8 cellular contexts compared by ENCODE assay signal in genomic region chr1:174743654-174744561, GRCh38.
DNase-seq lines count a peak whose midpoint lies in the region; ATAC-seq and TF ChIP-seq lines count a peak whose summit lies in the region.

No MANE protein-coding gene starts in this region.

- peaks cover 55% of the 10 kb centered on the region for H3K4me1 ChIP-seq in OCI-LY1 (ENCODE audit: insufficient read depth, low read length, severe bottlenecking)
- no peaks in the 10 kb centered on the region for H3K4me1 ChIP-seq in naive thymus-derived CD4-positive, alpha-beta T cell (ENCODE audit: control insufficient read depth in 2 of 2, insufficient read depth in 2 of 2, low read length in 2 of 2)

- H2AFZ ChIP-seq in OCI-LY1 (ENCODE audit: low read length), result no peak overlapping the region

- H3K4me3 ChIP-seq in OCI-LY1 (ENCODE audit: low read depth, low read length, poor library complexity, severe bottlenecking), result no peak overlapping the region
- no peak overlapping the region for H3K4me3 ChIP-seq in naive thymus-derived CD4-positive, alpha-beta T cell (ENCODE audit: low read length)

- ATAC-seq in CD4-positive, alpha-beta T cell (ENCODE audit: poor library complexity), result peak; percentile 44
- ATAC-seq in effector memory CD8-positive, alpha-beta T cell (replicated peaks), result peak; percentile 53
- peak; percentile 47 for ATAC-seq in naive thymus-derived CD4-positive, alpha-beta T cell
- ATAC-seq in GM21515 (IDR thresholded peaks at IDR 0.05; ENCODE audit: unreplicated experiment), result no peak

- no peaks in the 10 kb centered on the region for H3K79me2 ChIP-seq in OCI-LY1 (ENCODE audit: insufficient read depth, low read length)

- no peaks in the 10 kb centered on the region for H3K36me3 ChIP-seq in OCI-LY1 (ENCODE audit: insufficient read depth, low read length)
- no peaks in the 10 kb centered on the region for H3K36me3 ChIP-seq in naive thymus-derived CD4-positive, alpha-beta T cell (ENCODE audit: control insufficient read depth in 2 of 3, insufficient read depth in 3 of 3, low read length in 3 of 3)

- no peak overlapping the region for H3K4me2 ChIP-seq in OCI-LY1 (ENCODE audit: low read length)

- no peaks in the 10 kb centered on the region for H3K27me3 ChIP-seq in CD4-positive, alpha-beta T cell (ENCODE audit: control insufficient read depth, insufficient read depth, low read length)
- H3K27me3 ChIP-seq in OCI-LY1 (ENCODE audit: insufficient read depth, low read length), result no peaks in the 10 kb centered on the region
- H3K27me3 ChIP-seq in naive thymus-derived CD4-positive, alpha-beta T cell (ENCODE audit: control insufficient read depth in 2 of 2, insufficient read depth in 2 of 2, low read length in 2 of 2), result no peaks in the 10 kb centered on the region

- no peak overlapping the region for H3K27ac ChIP-seq in CD4-positive, alpha-beta T cell (ENCODE audit: low read depth, low read length)
- peak overlapping the region; percentile 38 for H3K27ac ChIP-seq in OCI-LY1 (ENCODE audit: low read depth, low read length, poor library complexity, severe bottlenecking)
- no peak overlapping the region for H3K27ac ChIP-seq in naive thymus-derived CD4-positive, alpha-beta T cell (ENCODE audit: low read depth, low read length)

- no peaks in the 10 kb centered on the region for H3K36me3 Mint-ChIP-seq in CD4-positive, alpha-beta T cell (ENCODE audit: low read depth)
- peaks cover 11% of the 10 kb centered on the region for H3K36me3 Mint-ChIP-seq in effector memory CD8-positive, alpha-beta T cell (ENCODE audit: insufficient read depth)
- no peaks in the 10 kb centered on the region for H3K36me3 Mint-ChIP-seq in naive thymus-derived CD4-positive, alpha-beta T cell
- no peaks in the 10 kb centered on the region for H3K36me3 Mint-ChIP-seq in activated CD4-positive, alpha-beta memory T cell treated with anti-CD3 and anti-CD28 coated beads for 36 hours

- H3F3A ChIP-seq in OCI-LY1 (ENCODE audit: insufficient read depth, low read length), result no peaks in the 10 kb centered on the region; the same call in 1 of the 2 replicates

- no peaks in the 10 kb centered on the region for H3K9me3 Mint-ChIP-seq in CD4-positive, alpha-beta T cell
- H3K9me3 Mint-ChIP-seq in effector memory CD8-positive, alpha-beta T cell, result no peaks in the 10 kb centered on the region
- H3K9me3 Mint-ChIP-seq in naive thymus-derived CD4-positive, alpha-beta T cell, result no peaks in the 10 kb centered on the region
- no peaks in the 10 kb centered on the region for H3K9me3 Mint-ChIP-seq in activated CD4-positive, alpha-beta memory T cell treated with anti-CD3 and anti-CD28 coated beads for 36 hours

- no peak overlapping the region for H3K27ac Mint-ChIP-seq in CD4-positive, alpha-beta T cell
- H3K27ac Mint-ChIP-seq in effector memory CD8-positive, alpha-beta T cell, result peak overlapping the region in 1 of 2 donors; percentile 25
- H3K27ac Mint-ChIP-seq in naive thymus-derived CD4-positive, alpha-beta T cell, result no peak overlapping the region
- no peak overlapping the region for H3K27ac Mint-ChIP-seq in activated CD4-positive, alpha-beta memory T cell treated with anti-CD3 and anti-CD28 coated beads for 36 hours

- H3K9ac ChIP-seq in OCI-LY1 (ENCODE audit: low read length), result no peak overlapping the region

- H3K4me3 Mint-ChIP-seq in CD4-positive, alpha-beta T cell, result no peak overlapping the region
- H3K4me3 Mint-ChIP-seq in effector memory CD8-positive, alpha-beta T cell, result no peak overlapping the region
- no peak overlapping the region for H3K4me3 Mint-ChIP-seq in naive thymus-derived CD4-positive, alpha-beta T cell
- H3K4me3 Mint-ChIP-seq in activated CD4-positive, alpha-beta memory T cell treated with anti-CD3 and anti-CD28 coated beads for 36 hours, result no peak overlapping the region

- POLR2A ChIA-PET in CD4-positive, alpha-beta T cell (lab: Charles Lee), result no interaction called here
- POLR2A ChIA-PET in naive thymus-derived CD4-positive, alpha-beta T cell (lab: Charles Lee), result no interaction called here
- POLR2A ChIA-PET in activated CD4-positive, alpha-beta memory T cell treated with anti-CD3 and anti-CD28 coated beads for 36 hours (lab: Charles Lee), result no interaction called here

- CTCF ChIA-PET in CD4-positive, alpha-beta T cell (lab: Charles Lee), result interaction anchor here (0.7 to 1.4 kb wide), 3 partner anchors 50 to 538 kb away, joined by 3 to 4 read pairs (median 3); no protein-coding TSS in a partner anchor
- CTCF ChIA-PET in naive thymus-derived CD4-positive, alpha-beta T cell (lab: Charles Lee), result interaction anchor here (0.6 to 1.9 kb wide), 7 partner anchors 10 to 1321 kb away, joined by 3 to 6 read pairs (median 3); no protein-coding TSS in a partner anchor
- CTCF ChIA-PET in activated CD4-positive, alpha-beta memory T cell treated with anti-CD3 and anti-CD28 coated beads for 36 hours (lab: Charles Lee), result interaction anchor here (0.6 to 7.6 kb wide), 12 partner anchors 9 to 489 kb away, joined by 3 to 63 read pairs (median 4); no protein-coding TSS in a partner anchor

- TF ChIP-seq CTCF in CD4-positive, alpha-beta T cell (IDR thresholded peaks at IDR 0.05), result peak; percentile 87
- TF ChIP-seq CTCF in OCI-LY1 (IDR thresholded peaks at IDR 0.05; ENCODE audit: low read length), result peak; percentile 69

- H3K4me1 Mint-ChIP-seq in CD4-positive, alpha-beta T cell (ENCODE audit: low read depth), result peaks cover 9% of the 10 kb centered on the region
- peaks cover 4 to 32% of the 10 kb centered on the region in 2 donors for H3K4me1 Mint-ChIP-seq in effector memory CD8-positive, alpha-beta T cell (ENCODE audit: low read depth in 2 of 2)
- peaks cover 0 to 18% (median 13%) of the 10 kb centered on the region in 7 donors for H3K4me1 Mint-ChIP-seq in naive thymus-derived CD4-positive, alpha-beta T cell
- H3K4me1 Mint-ChIP-seq in activated CD4-positive, alpha-beta memory T cell treated with anti-CD3 and anti-CD28 coated beads for 36 hours (ENCODE audit: low read depth), result peaks cover 4% of the 10 kb centered on the region

- H3K9me3 ChIP-seq in CD4-positive, alpha-beta T cell (ENCODE audit: control insufficient read depth, low read length), result no peaks in the 10 kb centered on the region
- no peaks in the 10 kb centered on the region for H3K9me3 ChIP-seq in OCI-LY1 (ENCODE audit: low read length)
- H3K9me3 ChIP-seq in naive thymus-derived CD4-positive, alpha-beta T cell (ENCODE audit: control insufficient read depth in 2 of 3, low read length in 3 of 3), result no peaks in the 10 kb centered on the region

- no peak for DNase-seq in CD4-positive, alpha-beta T cell
- DNase-seq in HS-5 (ENCODE audit: low read depth), result peak; percentile 29
- DNase-seq in effector memory CD8-positive, alpha-beta T cell, result no peak
- peak in 5 of 9 donors; percentile 29 to 53 (median 36) for DNase-seq in naive thymus-derived CD4-positive, alpha-beta T cell
- DNase-seq in activated CD4-positive, alpha-beta memory T cell treated with anti-CD3 and anti-CD28 coated beads for 36 hours, result no peak
- DNase-seq in activated CD8-positive, alpha-beta memory T cell treated with anti-CD3 and anti-CD28 coated beads, Interleukin-2, amount 50 U/mL, for 48 hours, result no peak

- H3K27me3 Mint-ChIP-seq in CD4-positive, alpha-beta T cell, result no peaks in the 10 kb centered on the region
- no peaks in the 10 kb centered on the region for H3K27me3 Mint-ChIP-seq in effector memory CD8-positive, alpha-beta T cell
- H3K27me3 Mint-ChIP-seq in naive thymus-derived CD4-positive, alpha-beta T cell, result peaks cover 0 to 5% (median 0%) of the 10 kb centered on the region in 5 donors
- H3K27me3 Mint-ChIP-seq in activated CD4-positive, alpha-beta memory T cell treated with anti-CD3 and anti-CD28 coated beads for 36 hours, result no peaks in the 10 kb centered on the region

- intact Hi-C loops in CD4-positive, alpha-beta T cell (cut with DNase I, micrococcal nuclease), result loop anchor here (1.0 to 10.0 kb wide), 5 partner anchors 483 to 2002 kb away; no protein-coding TSS in a partner anchor
- intact Hi-C loops in naive thymus-derived CD4-positive, alpha-beta T cell (cut with micrococcal nuclease), result loop anchor here (1.0 to 10.0 kb wide), 5 partner anchors 486 to 1998 kb away; no protein-coding TSS in a partner anchor
- intact Hi-C loops in activated CD4-positive, alpha-beta memory T cell treated with anti-CD3 and anti-CD28 coated beads for 36 hours (cut with micrococcal nuclease), result loop anchor here (1.0 to 5.0 kb wide), 2 partner anchors 486 to 1312 kb away; no protein-coding TSS in a partner anchor

- H4K20me1 ChIP-seq in OCI-LY1 (ENCODE audit: insufficient read depth, low read length), result no peaks in the 10 kb centered on the region

- H3K9me2 ChIP-seq in OCI-LY1 (ENCODE audit: low read depth, low read length), result no peaks in the 10 kb centered on the region

Comparison
In these comparisons a context has a peak if more than half of its experiments do, and no peak if none do; other contexts are left out.
1. DNase-seq: peak in HS-5 (single experiment) and naive thymus-derived CD4-positive, alpha-beta T cell (5 of 9); none in CD4-positive, alpha-beta T cell (0 of 10), effector memory CD8-positive, alpha-beta T cell (0 of 3), activated CD4-positive, alpha-beta memory T cell treated with anti-CD3 and anti-CD28 coated beads for 36 hours (single experiment) and activated CD8-positive, alpha-beta memory T cell treated with anti-CD3 and anti-CD28 coated beads, Interleukin-2, amount 50 U/mL, for 48 hours (single experiment).